1 cellular context compared by ENCODE assay signal in genomic region chr16:8869212-8869987, GRCh38.
TF ChIP-seq lines count a peak whose summit lies in the region.

No MANE protein-coding gene starts in this region.

TF ChIP-seq in HepG2, 621 proteins besides CTCF, POLR2A, EP300 and RAD21 (continued from another document):
- TF ChIP-seq MTERF4 (CRISPR knock-in tag; IDR thresholded peaks at IDR 0.05) (0 out of 2 replicates have a peak, but pooled peaks have one; percentile 4), ZNF572 (CRISPR knock-in tag; IDR thresholded peaks at IDR 0.05) (no peak), TAF1 (CRISPR knock-in tag; IDR thresholded peaks at IDR 0.05) (peak; percentile 41), SRY (CRISPR knock-in tag; IDR thresholded peaks at IDR 0.05) (0 out of 2 replicates have a peak, but pooled peaks have one; percentile 70), RBFOX2 (IDR thresholded peaks at IDR 0.05; ENCODE audit: low read depth, low read length) (no peak), HES4 (CRISPR knock-in tag; IDR thresholded peaks at IDR 0.05; ENCODE audit: borderline replicate concordance) (peak; percentile 15; the same call in 1 of the 2 replicates), ZNF776 (CRISPR knock-in tag; IDR thresholded peaks at IDR 0.05) (no peak), ZNF496 (CRISPR knock-in tag; IDR thresholded peaks at IDR 0.05; ENCODE audit: insufficient replicate concordance) (no peak), THAP8 (CRISPR knock-in tag; IDR thresholded peaks at IDR 0.05; ENCODE audit: borderline replicate concordance) (no peak), ZSCAN20 (CRISPR knock-in tag; IDR thresholded peaks at IDR 0.05; ENCODE audit: borderline replicate concordance) (peak; percentile 71; the same call in 1 of the 2 replicates), NFE2 (CRISPR knock-in tag; IDR thresholded peaks at IDR 0.05) (no peak), ZNF282 (IDR thresholded peaks at IDR 0.05; ENCODE audit: partially characterized antibody) (no peak), REXO4 (CRISPR knock-in tag; IDR thresholded peaks at IDR 0.05; ENCODE audit: borderline replicate concordance) (no peak), ZNF761 (CRISPR knock-in tag; conservative IDR thresholded peaks at IDR 0.05) (peak; percentile 48; the same call in 1 of the 2 replicates), TCF7L2 (IDR thresholded peaks at IDR 0.05; ENCODE audit: low read depth, low read length) (no peak), ZNF879 (CRISPR knock-in tag; IDR thresholded peaks at IDR 0.05) (peak; percentile 94)
TF ChIP-seq in HepG2: peak in this region for 219.
